ENCODE assay signal across 28 cellular contexts in genomic region chr10:121772406-121772805, GRCh38.
DNase-seq lines count a peak whose midpoint lies in the region; ATAC-seq and TF ChIP-seq lines count a peak whose summit lies in the region.
"Had no signal": no experiment of that assay in that cellular context is flagged by ENCODE, and none has a peak within 500 bp of the region (broad histone marks: within the 10 kb centered on the region; RNA-seq: fewer than 3 reads in every experiment).

No MANE protein-coding gene starts in this region.

- no peak overlapping the region for H3K4me3 Mint-ChIP-seq in CD8-positive, alpha-beta T cell
- H3K4me3 Mint-ChIP-seq: T-helper 2 cell treated with Interferon-gamma antibody and Interleukin-4, amounts not matched to agents 5 μg/mL and 100 μg/mL, for 36 hours had no signal

- H3K27me3 Mint-ChIP-seq in CD8-positive, alpha-beta T cell (ENCODE audit: low read depth) = no peaks in the 10 kb centered on the region
- H3K27me3 Mint-ChIP-seq: type B pancreatic cell had no signal

- H3K27me3 ChIP-seq in right cardiac atrium (ENCODE audit: control insufficient read depth, insufficient read depth) (no peaks in the 10 kb centered on the region), rectal smooth muscle tissue (ENCODE audit: control insufficient read depth, insufficient read depth, low read length) (no peaks in the 10 kb centered on the region)
- H3K27me3 ChIP-seq in CD8-positive, alpha-beta T cell (ENCODE audit: insufficient read depth, low read length) = no peaks in the 10 kb centered on the region
- H3K27me3 ChIP-seq: neutrophil had no signal

- peaks cover 28% of the 10 kb centered on the region for H3K36me3 Mint-ChIP-seq in CD8-positive, alpha-beta T cell

- DNase-seq in EH (ENCODE audit: low read depth) (peak; percentile 84), SK-N-MC (ENCODE audit: low read depth, low spot score) (no peak), right cardiac atrium (no peak), ureter (ENCODE audit: low spot score) (no peak), caudate nucleus (lab: John Stamatoyannopoulos, UW) (no peak), NCI-H446 treated with DMSO at 0.1 percent for 48 hours (lab: John Stamatoyannopoulos, UW) (no peak)
- DNase-seq in CD8-positive, alpha-beta T cell = no peak
- DNase-seq: activated CD8-positive, alpha-beta memory T cell treated with anti-CD3 and anti-CD28 coated beads, Interleukin-2, amount 50 U/mL, for 4 hours; C1 segment of cervical spinal cord; Calu3; effector CD8-positive, alpha-beta T cell; erythroblast; H7; hypothalamus; NCI-H1694 treated with DMSO at 0.1 percent for 48 hours; NCI-H2171 treated with DMSO at 0.1 percent for 48 hours; NCI-H524 treated with DMSO at 0.1 percent for 48 hours; stimulated activated CD4-positive, alpha-beta T cell treated with anti-CD3 and anti-CD28 coated beads, Interleukin-1b, Interleukin-23, amount 100 ng/mL, for 48 hours; WERI-Rb-1 had no signal

- WGBS in right cardiac atrium = 54% methylated on average over 6 of the region's 6 CpGs

- no peaks in the 10 kb centered on the region for H3K4me1 Mint-ChIP-seq in CD8-positive, alpha-beta T cell (ENCODE audit: low read depth)

- CTCF ChIA-PET in CD8-positive, alpha-beta T cell (lab: Charles Lee) = no interaction called here

- intact Hi-C loops in right cardiac atrium (cut with DNase I) = no loop called here
- intact Hi-C loops in CD8-positive, alpha-beta T cell (cut with DNase I, micrococcal nuclease) = no loop called here

- H3K27ac ChIP-seq in SK-N-MC (peak overlapping the region; percentile 98), right cardiac atrium (ENCODE audit: low read length) (peak overlapping the region; percentile 4), rectal smooth muscle tissue (ENCODE audit: low read depth, low read length) (peak overlapping the region; percentile 38), caudate nucleus (ENCODE audit: low read depth, low read length) (no peak overlapping the region)
- no peak overlapping the region for H3K27ac ChIP-seq in CD8-positive, alpha-beta T cell (ENCODE audit: low read depth, low read length)
- H3K27ac ChIP-seq: HL-60, neutrophil, prostate gland, WERI-Rb-1 had no signal

- no peak for TF ChIP-seq CTCF in CD8-positive, alpha-beta T cell (IDR thresholded peaks at IDR 0.05)

- H3K9ac ChIP-seq in SK-N-MC (ENCODE audit: insufficient read length) (no peak overlapping the region), rectal smooth muscle tissue (ENCODE audit: low read length) (no peak overlapping the region)

- H3K4me3 ChIP-seq in SK-N-MC = peak overlapping the region; percentile 64
- H3K4me3 ChIP-seq in right cardiac atrium (ENCODE audit: low read length) = no peak overlapping the region
- no peak overlapping the region for H3K4me3 ChIP-seq in rectal smooth muscle tissue (ENCODE audit: low read length)
- H3K4me3 ChIP-seq in CD8-positive, alpha-beta T cell (ENCODE audit: low read depth, low read length) = no peak overlapping the region
- H3K4me3 ChIP-seq: lung, prostate gland, skin epidermis had no signal

- H3K9me3 ChIP-seq in SK-N-MC (ENCODE audit: low read depth, low read length) (no peaks in the 10 kb centered on the region), right cardiac atrium (ENCODE audit: control insufficient read depth, low read length) (no peaks in the 10 kb centered on the region)
- no peaks in the 10 kb centered on the region for H3K9me3 ChIP-seq in CD8-positive, alpha-beta T cell (ENCODE audit: low read length)
- H3K9me3 ChIP-seq: neutrophil, prostate gland had no signal

- no peaks in the 10 kb centered on the region for H3K36me3 ChIP-seq in SK-N-MC (ENCODE audit: insufficient read depth, low read length)
- H3K36me3 ChIP-seq in rectal smooth muscle tissue (ENCODE audit: control insufficient read depth, insufficient read depth, low read length) = no peaks in the 10 kb centered on the region
- no peaks in the 10 kb centered on the region for H3K36me3 ChIP-seq in CD8-positive, alpha-beta T cell (ENCODE audit: insufficient read depth, low read length)
- H3K36me3 ChIP-seq: neutrophil, prostate gland, WERI-Rb-1 had no signal

- H3K4me1 ChIP-seq in right cardiac atrium (ENCODE audit: control insufficient read depth, insufficient read depth, low read length) (peaks cover 1% of the 10 kb centered on the region), rectal smooth muscle tissue (ENCODE audit: control insufficient read depth, insufficient read depth, low read length) (peaks cover 12% of the 10 kb centered on the region)
- H3K4me1 ChIP-seq in CD8-positive, alpha-beta T cell (ENCODE audit: insufficient read depth, low read length) = no peaks in the 10 kb centered on the region
- H3K4me1 ChIP-seq: prostate gland had no signal

- no peak overlapping the region for H3K27ac Mint-ChIP-seq in CD8-positive, alpha-beta T cell
- H3K27ac Mint-ChIP-seq: T-helper 2 cell treated with Interferon-gamma antibody and Interleukin-4, amounts not matched to agents 5 μg/mL and 100 μg/mL, for 36 hours had no signal

- ATAC-seq in right cardiac atrium = peak in 1 of 2 donors; percentile 80
- no peak for ATAC-seq in CD8-positive, alpha-beta T cell
- ATAC-seq: SK-N-SH treated with all-trans-retinoic acid at 6 μM for 48 hours had no signal

- H3K9me3 Mint-ChIP-seq in CD8-positive, alpha-beta T cell = peaks cover 16% of the 10 kb centered on the region

- POLR2A ChIA-PET in CD8-positive, alpha-beta T cell (lab: Charles Lee) = no interaction called here

Comparison
In these comparisons a context has a peak if more than half of its experiments do, and no peak if none do; other contexts are left out.
1. H3K27ac ChIP-seq: peak in SK-N-MC (single experiment), right cardiac atrium (single experiment) and rectal smooth muscle tissue (single experiment); none in caudate nucleus (single experiment) and CD8-positive, alpha-beta T cell (single experiment).